ENCODE assay signal across 8 cellular contexts in the genomic region with DNA sequence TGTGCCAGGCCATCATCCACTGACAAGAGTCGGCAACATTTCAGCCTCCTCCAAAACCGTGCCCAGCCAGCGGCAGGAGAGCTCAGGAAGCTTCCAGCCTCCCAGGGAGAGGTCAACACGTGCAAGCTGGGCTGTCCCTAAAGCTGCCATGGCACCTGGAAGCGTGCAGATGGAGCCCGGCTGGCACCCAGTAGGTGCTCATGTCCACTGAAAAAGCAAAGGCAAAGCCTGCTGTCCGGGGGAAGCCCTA. TPM values are rescaled to one million over a fixed set of nuclear protein-coding genes. Genes with fewer than 3 reads are reported as not detected.
A peak's percentile ranks its signal among the peaks of the same experiment; 100 is the strongest.
DNase-seq lines count a peak whose midpoint lies in the region; ATAC-seq, FAIRE-seq and TF ChIP-seq lines count a peak whose summit lies in the region.

No MANE protein-coding gene starts in this region.

- H4K12ac ChIP-seq in trophoblast cell (ENCODE audit: low read depth, low read length) = no peak overlapping the region

- H2AFZ ChIP-seq in DND-41 (ENCODE audit: low read depth, low read length) = no peak overlapping the region
- H2AFZ ChIP-seq in trophoblast cell (ENCODE audit: insufficient read depth, low read length, poor library complexity) = no peak overlapping the region

- ATAC-seq in DND-41 (ENCODE audit: insufficient read depth, low read depth) = no peak
- ATAC-seq in RWPE2 (ENCODE audit: low read depth) = no peak
- ATAC-seq in HG03025 (IDR thresholded peaks at IDR 0.05; ENCODE audit: low FRiP score, unreplicated experiment) = no peak

- H3K27me3 ChIP-seq in DND-41 (ENCODE audit: insufficient read depth, low read length, poor library complexity) (no peaks in the 10 kb centered on the region), RWPE2 (ENCODE audit: insufficient read depth, poor library complexity, severe bottlenecking) (no peaks in the 10 kb centered on the region), trophoblast cell (ENCODE audit: insufficient read depth, low read length) (peaks cover 4% of the 10 kb centered on the region), small intestine (ENCODE audit: control insufficient read depth in 2 of 2, insufficient read depth in 2 of 2, low read length in 2 of 2) (no peaks in the 10 kb centered on the region)

- no peak overlapping the region for H4K8ac ChIP-seq in trophoblast cell (ENCODE audit: low read depth, low read length)

- H3K14ac ChIP-seq in trophoblast cell (ENCODE audit: low read length) = no peak overlapping the region

- H3K79me2 ChIP-seq in DND-41 (ENCODE audit: insufficient read depth, low read length) (peaks cover 50% of the 10 kb centered on the region), trophoblast cell (ENCODE audit: control insufficient read depth, insufficient read depth, low read length, poor library complexity) (peaks cover 8% of the 10 kb centered on the region)

- no peak overlapping the region for H3K4ac ChIP-seq in trophoblast cell (ENCODE audit: low read depth, low read length)

- peak overlapping the region; percentile 87 for H3K4me2 ChIP-seq in DND-41 (ENCODE audit: insufficient read depth, low read length)
- H3K4me2 ChIP-seq in trophoblast cell (ENCODE audit: low read length) = peak overlapping the region; percentile 88

- H2AK5ac ChIP-seq in trophoblast cell (ENCODE audit: low read length) = no peak overlapping the region

- H2BK5ac ChIP-seq in trophoblast cell (ENCODE audit: low read depth, low read length, poor library complexity) = no peak overlapping the region

- H3K23ac ChIP-seq in trophoblast cell (ENCODE audit: low read length) = no peak overlapping the region

- no peaks in the 10 kb centered on the region for H3K9me3 ChIP-seq in DND-41 (ENCODE audit: insufficient read depth, low read length, severe bottlenecking)
- no peaks in the 10 kb centered on the region for H3K9me3 ChIP-seq in RWPE2 (ENCODE audit: severe bottlenecking)
- H3K9me3 ChIP-seq in trophoblast cell (ENCODE audit: insufficient read depth, low read depth, low read length) = no peaks in the 10 kb centered on the region
- no peaks in the 10 kb centered on the region for H3K9me3 ChIP-seq in small intestine (ENCODE audit: control insufficient read depth, low read depth)

- DNase-seq in DND-41 (no peak), RWPE2 (ENCODE audit: low spot score) (no peak), fibroblast of gingiva (ENCODE audit: low read depth) (peak; percentile 25), trophoblast cell (no peak), NK-92 (lab: John Stamatoyannopoulos, UW; ENCODE audit: unreplicated experiment) (no peak), GDM1 (lab: John Stamatoyannopoulos, UW) (no peak), small intestine (no peak)

- H3K27ac ChIP-seq in DND-41 (ENCODE audit: low read length) = 0 out of 2 replicates have a peak overlapping the region, but pooled peaks have one; percentile 8
- H3K27ac ChIP-seq in RWPE2 (ENCODE audit: poor library complexity, severe bottlenecking) = peak overlapping the region; percentile 92
- no peak overlapping the region for H3K27ac ChIP-seq in trophoblast cell (ENCODE audit: low read depth, low read length)
- peak overlapping the region in 1 of 2 donors; percentile 59 for H3K27ac ChIP-seq in small intestine (ENCODE audit: low read depth in 1 of 2, low read length in 1 of 2)

- H2BK12ac ChIP-seq in trophoblast cell (ENCODE audit: low read length) = no peak overlapping the region

- H3K36me3 ChIP-seq in DND-41 (ENCODE audit: insufficient read depth, low read length) (peaks cover 36% of the 10 kb centered on the region), RWPE2 (ENCODE audit: low read depth) (peaks cover 35% of the 10 kb centered on the region), trophoblast cell (ENCODE audit: control insufficient read depth in 1 of 2, insufficient read depth in 2 of 2, low read length in 2 of 2) (peaks cover 2 to 4% of the 10 kb centered on the region in 2 experiments), small intestine (ENCODE audit: control insufficient read depth in 2 of 2, insufficient read depth in 2 of 2, low read length in 2 of 2) (no peaks in the 10 kb centered on the region)

- H3K79me1 ChIP-seq in trophoblast cell (ENCODE audit: low read length) = peaks cover 12% of the 10 kb centered on the region

- H4K20me1 ChIP-seq in DND-41 (ENCODE audit: insufficient read depth, low read length) = peaks cover 34% of the 10 kb centered on the region

- no peak overlapping the region for H4K91ac ChIP-seq in trophoblast cell (ENCODE audit: low read depth, low read length)

- H3K4me1 ChIP-seq in DND-41 (ENCODE audit: insufficient read depth, low read length) (peaks cover 36% of the 10 kb centered on the region), RWPE2 (ENCODE audit: insufficient read depth, poor library complexity, severe bottlenecking) (peaks cover 50% of the 10 kb centered on the region), trophoblast cell (ENCODE audit: control insufficient read depth in 1 of 2, insufficient read depth in 2 of 2, low read length in 2 of 2) (peaks cover 2 to 13% of the 10 kb centered on the region in 2 experiments), small intestine (ENCODE audit: control insufficient read depth in 2 of 2, insufficient read depth in 1 of 2, low read depth in 1 of 2, low read length in 1 of 2) (peaks cover 0 to 2% of the 10 kb centered on the region in 2 donors)

- no peak for FAIRE-seq in small intestine (lab: Jason Lieb, UNC)

- peak overlapping the region; percentile 87 for H3K9ac ChIP-seq in DND-41 (ENCODE audit: low read depth, low read length)
- no peak overlapping the region for H3K9ac ChIP-seq in trophoblast cell (ENCODE audit: low read length)

- H2BK120ac ChIP-seq in trophoblast cell (ENCODE audit: insufficient read depth, low read length, poor library complexity) = no peak overlapping the region

- TF ChIP-seq CTCF in DND-41 (IDR thresholded peaks at IDR 0.05; ENCODE audit: borderline replicate concordance, extremely low read depth, low read length, poor library complexity, severe bottlenecking) = no peak
- no peak for TF ChIP-seq CTCF in RWPE2 (IDR thresholded peaks at IDR 0.05; ENCODE audit: poor library complexity, severe bottlenecking)

- H3K18ac ChIP-seq in trophoblast cell (ENCODE audit: low read length) = peak overlapping the region; percentile 52

- WGBS in trophoblast cell (ENCODE audit: extremely low coverage, insufficient coverage, insufficient read length) = no CpG with 5 or more reads among the region's 7 CpGs
- 58 to 84% (median 76%) methylated on average over 7 of the region's 7 CpGs for WGBS in small intestine, 3 donors

- peak overlapping the region in 1 of 2 experiments; percentile 80; a peak in 2 of 4 replicates for H3K4me3 ChIP-seq in DND-41 (ENCODE audit: low read depth in 1 of 2, low read length in 2 of 2)
- H3K4me3 ChIP-seq in RWPE2 (ENCODE audit: severe bottlenecking) = peak overlapping the region; percentile 97
- H3K4me3 ChIP-seq in trophoblast cell (ENCODE audit: low read depth, low read length) = no peak overlapping the region
- no peak overlapping the region for H3K4me3 ChIP-seq in small intestine (ENCODE audit: low read depth in 1 of 2, low read length in 2 of 2)

RNA-seq across cellular contexts. Expression of gene TLDC2, which starts 14.4 kb away (rescaled TPM):
- polyA plus RNA-seq in trophoblast cell (2013) = 0.03 TPM in 1 of 2 replicates, not detected in the other
- 10 to 100 TPM; 19.5 to 61.6 (median 43.6) TPM for polyA plus RNA-seq in small intestine
